In genomic region chr4:11587797-11588196, GRCh38 we compare ENCODE assay signal across 23 cellular contexts.
"Had no signal": no experiment of that assay in that cellular context is flagged by ENCODE, and none has a peak within 500 bp of the region (broad histone marks: within the 10 kb centered on the region; RNA-seq: fewer than 3 reads in every experiment).

No MANE protein-coding gene starts in this region.

- H3K9ac ChIP-seq: parathyroid adenoma had no signal

- DNase-seq: dorsolateral prefrontal cortex; effector CD4-positive, alpha-beta T cell; left ventricle myocardium superior; lower lobe of right lung; naive B cell; stimulated activated CD4-positive, alpha-beta T cell treated with anti-CD3 and anti-CD28 coated beads, Interleukin-12 subunit alpha, Interleukin-12 subunit beta, amount 100 ng/mL, for 4 hours; stimulated activated CD4-positive, alpha-beta T cell treated with anti-CD3 and anti-CD28 coated beads, Interleukin-1b, Interleukin-23, amount 100 ng/mL, for 48 hours; stimulated activated CD4-positive, alpha-beta T cell treated with anti-CD3 and anti-CD28 coated beads, Interleukin-4, amount 100 ng/mL, for 1 hour; stimulated activated CD8-positive, alpha-beta memory T cell treated with anti-CD3 and anti-CD28 coated beads, Interleukin-4, amount 100 ng/mL, for 48 hours; stimulated activated naive CD4-positive, alpha-beta T cell; stimulated activated naive CD8-positive, alpha-beta T cell treated with anti-CD3 and anti-CD28 coated beads, Interleukin-15, amount 100 ng/mL, for 72 hours; transverse colon; upper lobe of right lung; uterus had no signal

- H3K4me1 Mint-ChIP-seq: naive B cell; neural crest cell; stimulated activated naive CD8-positive, alpha-beta T cell treated with anti-CD3 and anti-CD28 coated beads, Interleukin-15, amount 100 ng/mL, for 72 hours had no signal

- H3K4me3 Mint-ChIP-seq: naive B cell; natural killer cell treated with Interleukin-12 subunit alpha and Interleukin-12 subunit beta and Interleukin-15 and Interleukin-18, amount 100 ng/mL, for 72 hours; neural crest cell; stimulated activated naive CD8-positive, alpha-beta T cell treated with anti-CD3 and anti-CD28 coated beads, Interleukin-15, amount 100 ng/mL, for 72 hours had no signal

- H3K4me2 ChIP-seq: smooth muscle cell had no signal

- H3K27me3 Mint-ChIP-seq: progenitor cell of endocrine pancreas; stimulated activated naive CD8-positive, alpha-beta T cell treated with anti-CD3 and anti-CD28 coated beads, Interleukin-15, amount 100 ng/mL, for 72 hours had no signal

- H2AFZ ChIP-seq: parathyroid adenoma had no signal

- H3K4me3 ChIP-seq: dorsolateral prefrontal cortex, lower lobe of right lung, right atrium auricular region, smooth muscle cell, suprapubic skin, transverse colon, upper lobe of right lung, uterus had no signal

- H3K27ac Mint-ChIP-seq: natural killer cell treated with Interleukin-12 subunit alpha and Interleukin-12 subunit beta and Interleukin-15 and Interleukin-18, amount 100 ng/mL, for 72 hours; progenitor cell of endocrine pancreas; stimulated activated naive CD8-positive, alpha-beta T cell treated with anti-CD3 and anti-CD28 coated beads, Interleukin-15, amount 100 ng/mL, for 72 hours had no signal

- H3K4me1 ChIP-seq: lower lobe of right lung, parathyroid adenoma, right atrium auricular region, suprapubic skin, upper lobe of right lung, uterus had no signal

- H3K36me3 Mint-ChIP-seq: naive B cell; natural killer cell treated with Interleukin-12 subunit alpha and Interleukin-12 subunit beta and Interleukin-15 and Interleukin-18, amount 100 ng/mL, for 72 hours had no signal

- ATAC-seq: left ventricle myocardium superior; lower lobe of right lung; natural killer cell treated with Interleukin-12 subunit alpha and Interleukin-12 subunit beta and Interleukin-15 and Interleukin-18, amount 100 ng/mL, for 72 hours; sciatic nerve; stimulated activated naive CD8-positive, alpha-beta T cell treated with anti-CD3 and anti-CD28 coated beads, Interleukin-15, amount 100 ng/mL, for 72 hours; upper lobe of right lung had no signal

- H3K27me3 ChIP-seq: dorsolateral prefrontal cortex, neutrophil, right atrium auricular region, suprapubic skin, transverse colon, upper lobe of right lung, uterus had no signal

- H3K27ac ChIP-seq: dorsolateral prefrontal cortex, lower lobe of right lung, neutrophil, parathyroid adenoma, right atrium auricular region, suprapubic skin, transverse colon, upper lobe of right lung, uterus had no signal

- H3K9me3 ChIP-seq: lower lobe of right lung, neutrophil, right atrium auricular region, suprapubic skin, transverse colon, upper lobe of right lung, uterus had no signal

- H3K36me3 ChIP-seq: lower lobe of right lung, neutrophil, right atrium auricular region, suprapubic skin, transverse colon, upper lobe of right lung, uterus had no signal

- H3K9me3 Mint-ChIP-seq: stimulated activated naive CD8-positive, alpha-beta T cell treated with anti-CD3 and anti-CD28 coated beads, Interleukin-15, amount 100 ng/mL, for 72 hours had no signal
